In genomic region chr15:93319121-93319814, GRCh38 we compare ENCODE assay signal across 2 cellular contexts.
TF ChIP-seq lines count a peak whose summit lies in the region.

No MANE protein-coding gene starts in this region.

TF ChIP-seq in WTC11, 78 proteins besides CTCF, POLR2A, EP300 and RAD21 (continued from another document):
- no peak for TF ChIP-seq ZNF532 (CRISPR knock-in tag; IDR thresholded peaks at IDR 0.05; ENCODE audit: borderline replicate concordance)
- TF ChIP-seq, protein P1, sequence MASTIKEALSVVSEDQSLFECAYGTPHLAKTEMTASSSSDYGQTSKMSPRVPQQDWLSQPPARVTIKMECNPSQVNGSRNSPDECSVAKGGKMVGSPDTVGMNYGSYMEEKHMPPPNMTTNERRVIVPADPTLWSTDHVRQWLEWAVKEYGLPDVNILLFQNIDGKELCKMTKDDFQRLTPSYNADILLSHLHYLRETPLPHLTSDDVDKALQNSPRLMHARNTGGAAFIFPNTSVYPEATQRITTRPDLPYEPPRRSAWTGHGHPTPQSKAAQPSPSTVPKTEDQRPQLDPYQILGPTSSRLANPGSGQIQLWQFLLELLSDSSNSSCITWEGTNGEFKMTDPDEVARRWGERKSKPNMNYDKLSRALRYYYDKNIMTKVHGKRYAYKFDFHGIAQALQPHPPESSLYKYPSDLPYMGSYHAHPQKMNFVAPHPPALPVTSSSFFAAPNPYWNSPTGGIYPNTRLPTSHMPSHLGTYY (CRISPR knock-in tag; IDR thresholded peaks at IDR 0.05) = no peak
- TF ChIP-seq, protein P2, sequence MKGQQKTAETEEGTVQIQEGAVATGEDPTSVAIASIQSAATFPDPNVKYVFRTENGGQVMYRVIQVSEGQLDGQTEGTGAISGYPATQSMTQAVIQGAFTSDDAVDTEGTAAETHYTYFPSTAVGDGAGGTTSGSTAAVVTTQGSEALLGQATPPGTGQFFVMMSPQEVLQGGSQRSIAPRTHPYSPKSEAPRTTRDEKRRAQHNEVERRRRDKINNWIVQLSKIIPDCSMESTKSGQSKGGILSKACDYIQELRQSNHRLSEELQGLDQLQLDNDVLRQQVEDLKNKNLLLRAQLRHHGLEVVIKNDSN (CRISPR knock-in tag; IDR thresholded peaks at IDR 0.05) = no peak
- no peak for TF ChIP-seq E2F5 (CRISPR knock-in tag; IDR thresholded peaks at IDR 0.05)
- no peak for TF ChIP-seq CREB1 (CRISPR knock-in tag; IDR thresholded peaks at IDR 0.05)
- TF ChIP-seq GTF2I (CRISPR knock-in tag; conservative IDR thresholded peaks at IDR 0.05) = no peak
- no peak for TF ChIP-seq MYBL2 (CRISPR knock-in tag; IDR thresholded peaks at IDR 0.05)
- TF ChIP-seq, protein P3, sequence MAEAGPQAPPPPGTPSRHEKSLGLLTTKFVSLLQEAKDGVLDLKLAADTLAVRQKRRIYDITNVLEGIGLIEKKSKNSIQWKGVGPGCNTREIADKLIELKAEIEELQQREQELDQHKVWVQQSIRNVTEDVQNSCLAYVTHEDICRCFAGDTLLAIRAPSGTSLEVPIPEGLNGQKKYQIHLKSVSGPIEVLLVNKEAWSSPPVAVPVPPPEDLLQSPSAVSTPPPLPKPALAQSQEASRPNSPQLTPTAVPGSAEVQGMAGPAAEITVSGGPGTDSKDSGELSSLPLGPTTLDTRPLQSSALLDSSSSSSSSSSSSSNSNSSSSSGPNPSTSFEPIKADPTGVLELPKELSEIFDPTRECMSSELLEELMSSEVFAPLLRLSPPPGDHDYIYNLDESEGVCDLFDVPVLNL (CRISPR knock-in tag; IDR thresholded peaks at IDR 0.05; ENCODE audit: borderline replicate concordance, low read depth) = no peak
- no peak for TF ChIP-seq CBFB (CRISPR knock-in tag; IDR thresholded peaks at IDR 0.05; ENCODE audit: low read depth)
- TF ChIP-seq ATF1 (CRISPR knock-in tag; IDR thresholded peaks at IDR 0.05) = no peak
- TF ChIP-seq MXD4 (CRISPR knock-in tag; IDR thresholded peaks at IDR 0.05; ENCODE audit: borderline replicate concordance) = no peak

TF ChIP-seq in SK-N-SH, 30 proteins besides CTCF, POLR2A, EP300 and RAD21 (continued from another document):
- TF ChIP-seq, protein P2 (IDR thresholded peaks at IDR 0.05; ENCODE audit: borderline replicate concordance, low read depth) = no peak
- TF ChIP-seq SMC3 (IDR thresholded peaks at IDR 0.05; ENCODE audit: low read depth, low read length) (no peak), TAF1 (IDR thresholded peaks at IDR 0.05; ENCODE audit: borderline replicate concordance, low read depth, low read length) (no peak), USF2 (IDR thresholded peaks at IDR 0.05; ENCODE audit: borderline replicate concordance, low read depth, low read length) (no peak), TCF12 (IDR thresholded peaks at IDR 0.05) (no peak), CHD2 (IDR thresholded peaks at IDR 0.05; ENCODE audit: low read length, partially characterized antibody) (no peak), FOSL2 (IDR thresholded peaks at IDR 0.05; ENCODE audit: borderline replicate concordance, low read depth) (no peak), RCOR1 (IDR thresholded peaks at IDR 0.05; ENCODE audit: low read length) (no peak)
